In the genomic region with DNA sequence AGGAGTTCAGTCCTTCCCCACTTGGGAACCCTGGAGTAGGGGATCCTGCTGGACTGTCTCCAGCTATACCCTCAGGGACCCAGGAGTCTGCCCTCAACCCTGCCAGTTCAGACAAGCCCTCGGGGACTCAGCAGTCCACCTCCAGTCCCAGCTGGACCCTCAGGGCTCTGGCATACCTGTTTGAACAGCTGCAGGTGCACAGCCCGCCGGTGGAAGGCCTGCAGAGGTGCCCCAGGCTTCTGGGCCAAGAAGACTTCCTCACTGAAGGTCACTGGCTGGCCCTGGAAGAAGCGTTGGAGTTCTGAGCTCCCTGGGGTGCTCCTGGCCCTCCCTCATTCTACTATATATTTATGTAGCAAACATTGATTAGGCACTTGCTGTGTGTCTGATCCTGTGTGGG, we compare ENCODE assay signal across 32 cellular contexts. TPM values are rescaled to one million over a fixed set of nuclear protein-coding genes. Genes with fewer than 3 reads are reported as not detected.
"Had no signal": no experiment of that assay in that cellular context is flagged by ENCODE, and none has a peak within 500 bp of the region (broad histone marks: within the 10 kb centered on the region; RNA-seq: fewer than 3 reads in every experiment).

No MANE protein-coding gene starts in this region.

- H3K4me3 Mint-ChIP-seq: activated CD4-positive, alpha-beta T cell treated with anti-CD3 and anti-CD28 coated beads, Interleukin-2, amount 10 ng/mL, durations not matched to agents 7 days and 5 days; activated CD8-positive, alpha-beta T cell treated with anti-CD3 and anti-CD28 coated beads for 36 hours; activated T-cell treated with anti-CD3 and anti-CD28 coated beads, Interleukin-2, amount 50 U/mL, for 4 hours; activated T-helper 17 cell treated with anti-CD3 and anti-CD28 coated beads, Interleukin-2, amount 50 U/mL, for 72 hours; central memory CD8-positive, alpha-beta T cell; mesothelial cell of epicardium; naive thymus-derived CD4-positive, alpha-beta T cell; stimulated activated naive B cell treated with anti-CD40 and anti-IgM and Interleukin-4, amounts not matched to agents 10 μg/mL and 1 μg/mL and 100 μg/mL, for 72 hours had no signal

- FAIRE-seq: bronchial epithelial cell, colon, kidney, urothelium cell line had no signal

- DNase-seq: activated CD4-positive, alpha-beta T cell treated with anti-CD3 and anti-CD28 coated beads, Interleukin-2, amount 10 ng/mL, durations not matched to agents 7 days and 5 days; activated CD4-positive, CD25-positive, alpha-beta regulatory T cell treated with anti-CD3 and anti-CD28 coated beads, Interleukin-2, amount 50 U/mL, for 72 hours; activated CD8-positive, alpha-beta T cell treated with anti-CD3 and anti-CD28 coated beads for 36 hours; activated gamma-delta T cell treated with Interleukin-2 at 50 U/mL for 16 hours; activated T-cell treated with anti-CD3 and anti-CD28 coated beads, Interleukin-2, amount 50 U/mL, for 4 hours; effector CD8-positive, alpha-beta T cell; erythroblast; hippocampal formation; kidney; left colon; mammary epithelial cell; naive thymus-derived CD4-positive, alpha-beta T cell; nucleus accumbens; stimulated activated CD4-positive, alpha-beta T cell treated with anti-CD3 and anti-CD28 coated beads, Interleukin-1b, Interleukin-23, amount 100 ng/mL, for 48 hours; stimulated activated CD4-positive, alpha-beta T cell treated with anti-CD3 and anti-CD28 coated beads, Interleukin-4, amount 100 ng/mL, for 4 hours; stimulated activated CD8-positive, alpha-beta memory T cell treated with anti-CD3 and anti-CD28 coated beads, Interleukin-4, amount 100 ng/mL, for 48 hours; stimulated activated naive B cell treated with anti-CD40 and anti-IgM and Interleukin-4, amounts not matched to agents 10 μg/mL and 1 μg/mL and 100 μg/mL, for 72 hours; T-helper 2 cell; transverse colon had no signal

- H3K27ac Mint-ChIP-seq: activated CD4-positive, alpha-beta T cell treated with anti-CD3 and anti-CD28 coated beads, Interleukin-2, amount 10 ng/mL, durations not matched to agents 7 days and 5 days; activated CD8-positive, alpha-beta T cell treated with anti-CD3 and anti-CD28 coated beads for 36 hours; activated naive CD4-positive, alpha-beta T cell treated with anti-CD3 and anti-CD28 coated beads, Interleukin-2, amount 50 U/mL, for 72 hours; activated T-helper 17 cell treated with anti-CD3 and anti-CD28 coated beads, Interleukin-2, amount 50 U/mL, for 72 hours; mesothelial cell of epicardium; stimulated activated naive B cell treated with anti-CD40 and anti-IgM and Interleukin-4, amounts not matched to agents 10 μg/mL and 1 μg/mL and 100 μg/mL, for 72 hours had no signal

- H3K9me3 ChIP-seq: gastroesophageal sphincter, right atrium auricular region, suprapubic skin, transverse colon had no signal

- H3K27me3 Mint-ChIP-seq: activated CD4-positive, alpha-beta T cell treated with anti-CD3 and anti-CD28 coated beads, Interleukin-2, amount 10 ng/mL, durations not matched to agents 7 days and 5 days; activated CD8-positive, alpha-beta T cell treated with anti-CD3 and anti-CD28 coated beads for 36 hours; activated T-helper 17 cell treated with anti-CD3 and anti-CD28 coated beads, Interleukin-2, amount 50 U/mL, for 72 hours; central memory CD8-positive, alpha-beta T cell; naive thymus-derived CD4-positive, alpha-beta T cell; stimulated activated naive B cell treated with anti-CD40 and anti-IgM and Interleukin-4, amounts not matched to agents 10 μg/mL and 1 μg/mL and 100 μg/mL, for 72 hours had no signal

- H3K4me3 ChIP-seq: gastroesophageal sphincter, right atrium auricular region, smooth muscle cell, suprapubic skin, transverse colon had no signal

- H3K27ac ChIP-seq: gastroesophageal sphincter, right atrium auricular region, suprapubic skin, transverse colon had no signal

- H3K4me1 Mint-ChIP-seq: activated CD4-positive, alpha-beta T cell treated with anti-CD3 and anti-CD28 coated beads, Interleukin-2, amount 10 ng/mL, durations not matched to agents 7 days and 5 days; activated T-helper 17 cell treated with anti-CD3 and anti-CD28 coated beads, Interleukin-2, amount 50 U/mL, for 72 hours had no signal

- ATAC-seq: activated CD8-positive, alpha-beta T cell treated with anti-CD3 and anti-CD28 coated beads for 36 hours; activated naive CD4-positive, alpha-beta T cell treated with anti-CD3 and anti-CD28 coated beads, Interleukin-2, amount 50 U/mL, for 72 hours; activated T-cell treated with anti-CD3 and anti-CD28 coated beads, Interleukin-2, amount 50 U/mL, for 4 hours; activated T-helper 17 cell treated with anti-CD3 and anti-CD28 coated beads, Interleukin-2, amount 50 U/mL, for 72 hours; gastroesophageal sphincter; left colon; naive thymus-derived CD4-positive, alpha-beta T cell; stimulated activated naive B cell treated with anti-CD40 and anti-IgM and Interleukin-4, amounts not matched to agents 10 μg/mL and 1 μg/mL and 100 μg/mL, for 72 hours had no signal

- H3K36me3 ChIP-seq: gastroesophageal sphincter, right atrium auricular region, transverse colon had no signal

- H3K9me3 Mint-ChIP-seq: activated CD4-positive, alpha-beta T cell treated with anti-CD3 and anti-CD28 coated beads, Interleukin-2, amount 10 ng/mL, durations not matched to agents 7 days and 5 days; activated CD8-positive, alpha-beta T cell treated with anti-CD3 and anti-CD28 coated beads for 36 hours; activated naive CD4-positive, alpha-beta T cell treated with anti-CD3 and anti-CD28 coated beads, Interleukin-2, amount 50 U/mL, for 72 hours; activated T-cell treated with anti-CD3 and anti-CD28 coated beads, Interleukin-2, amount 50 U/mL, for 4 hours; activated T-helper 17 cell treated with anti-CD3 and anti-CD28 coated beads, Interleukin-2, amount 50 U/mL, for 72 hours; central memory CD8-positive, alpha-beta T cell; mesothelial cell of epicardium; naive thymus-derived CD4-positive, alpha-beta T cell; stimulated activated naive B cell treated with anti-CD40 and anti-IgM and Interleukin-4, amounts not matched to agents 10 μg/mL and 1 μg/mL and 100 μg/mL, for 72 hours had no signal

RNA-seq across cellular contexts. Expression of a gene that starts 8.6 kb away (rescaled TPM):
- total RNA-seq: dermis microvascular lymphatic vessel endothelial cell had no signal

RNA-seq across cellular contexts. Expression of a gene that starts 8.9 kb away (rescaled TPM):
- total RNA-seq: dermis microvascular lymphatic vessel endothelial cell, pulmonary artery endothelial cell, smooth muscle cell had no signal

RNA-seq across cellular contexts. Expression of a gene that starts 29.4 kb away (rescaled TPM):
- total RNA-seq: bronchial epithelial cell, dermis microvascular lymphatic vessel endothelial cell, mammary epithelial cell, smooth muscle cell had no signal
- polyA plus RNA-seq: smooth muscle cell had no signal

RNA-seq across cellular contexts. Expression of a gene that starts 39.1 kb away (rescaled TPM):
- total RNA-seq: activated CD8-positive, alpha-beta T cell treated with anti-CD3 and anti-CD28 coated beads for 36 hours; activated T-cell treated with anti-CD3 and anti-CD28 coated beads, Interleukin-2, amount 50 U/mL, for 4 hours; activated T-helper 17 cell treated with anti-CD3 and anti-CD28 coated beads, Interleukin-2, amount 50 U/mL, for 72 hours; bronchial epithelial cell; mammary epithelial cell; right atrium auricular region; smooth muscle cell; suprapubic skin had no signal
- polyA plus RNA-seq: naive thymus-derived CD4-positive, alpha-beta T cell had no signal
